ENCODE assay signal across 18 cellular contexts in the genomic region with DNA sequence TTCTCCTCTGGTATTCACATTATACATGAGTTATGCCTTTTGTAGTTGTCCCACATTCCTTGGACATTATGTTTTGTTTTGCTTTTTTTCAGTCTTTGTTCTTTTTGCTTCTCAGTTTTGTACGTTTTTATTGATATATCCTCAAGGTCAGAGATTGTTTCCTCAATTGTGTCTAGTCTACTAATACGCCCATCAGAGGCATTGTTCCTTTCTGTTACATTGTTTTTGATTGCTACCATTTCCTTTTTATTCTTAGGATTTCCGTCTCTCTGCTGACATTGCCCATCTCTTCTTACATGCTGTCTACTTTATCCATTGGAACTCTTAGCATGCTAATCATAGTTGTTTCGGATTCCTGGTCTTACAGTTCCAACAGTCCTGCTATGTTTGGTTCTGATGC. TPM values are rescaled to one million over a fixed set of nuclear protein-coding genes. Genes with fewer than 3 reads are reported as not detected.
DNase-seq lines count a peak whose midpoint lies in the region; ATAC-seq, FAIRE-seq and TF ChIP-seq lines count a peak whose summit lies in the region.
"Had no signal": no experiment of that assay in that cellular context is flagged by ENCODE, and none has a peak within 500 bp of the region (broad histone marks: within the 10 kb centered on the region; RNA-seq: fewer than 3 reads in every experiment).

No MANE protein-coding gene starts in this region.

- H3K9me3 Mint-ChIP-seq in endothelial cell (ENCODE audit: unreplicated experiment) (no peaks in the 10 kb centered on the region), progenitor cell of endocrine pancreas (ENCODE audit: low read depth) (peaks cover 4% of the 10 kb centered on the region)
- H3K9me3 Mint-ChIP-seq: CD8-positive, alpha-beta T cell; HFFc6 had no signal

- DNase-seq in D721Med (ENCODE audit: insufficient read length, low spot score), result no peak
- DNase-seq in GM19239 (ENCODE audit: insufficient read length, low spot score), result no peak
- no peak for DNase-seq in endothelial cell (ENCODE audit: low spot score)
- no peak for DNase-seq in progenitor cell of endocrine pancreas (ENCODE audit: low spot score, unreplicated experiment)
- DNase-seq in coronary artery (ENCODE audit: low spot score), result no peak
- DNase-seq in GM10266 (ENCODE audit: extremely low spot score), result no peak
- DNase-seq: BE2C; CD8-positive, alpha-beta T cell; COR-L47; DMS53; GF-D8; GOT3; HFFc6 had no signal

- H3K4me1 Mint-ChIP-seq in endothelial cell (ENCODE audit: unreplicated experiment), result peaks cover 10% of the 10 kb centered on the region
- peaks cover 16% of the 10 kb centered on the region for H3K4me1 Mint-ChIP-seq in progenitor cell of endocrine pancreas (ENCODE audit: low read depth)

- no peak overlapping the region for H3K27ac ChIP-seq in coronary artery
- H3K27ac ChIP-seq: A549 had no signal

- peak overlapping the region; percentile 39 for H3K27ac Mint-ChIP-seq in endothelial cell (ENCODE audit: unreplicated experiment)
- H3K27ac Mint-ChIP-seq in progenitor cell of endocrine pancreas, result peak overlapping the region; percentile 3
- H3K27ac Mint-ChIP-seq: CD8-positive, alpha-beta T cell; HFFc6 had no signal

- FAIRE-seq in D721Med (lab: Jason Lieb, UNC) (peak; percentile 29), GM19239 (lab: Jason Lieb, UNC) (peak; percentile 52)
- FAIRE-seq: A549, GM18507, HTR-8/SVneo had no signal

- no peak overlapping the region for H3K4me3 ChIP-seq in coronary artery
- H3K4me3 ChIP-seq: A549, HAP-1 had no signal

- H3K36me3 Mint-ChIP-seq in endothelial cell (ENCODE audit: low read depth, unreplicated experiment) (no peaks in the 10 kb centered on the region), progenitor cell of endocrine pancreas (ENCODE audit: insufficient read depth) (peaks cover 25% of the 10 kb centered on the region)

- TF ChIP-seq CTCF in D721Med (IDR thresholded peaks at IDR 0.05; ENCODE audit: insufficient read depth, missing control alignments) (no peak), endothelial cell (IDR thresholded peaks at IDR 0.05; ENCODE audit: unreplicated experiment) (no peak), progenitor cell of endocrine pancreas (IDR thresholded peaks at IDR 0.05; ENCODE audit: unreplicated experiment) (no peak), coronary artery (IDR thresholded peaks at IDR 0.05) (no peak), GM10266 (IDR thresholded peaks at IDR 0.05; ENCODE audit: control insufficient read depth, insufficient read depth, low read depth, missing control alignments) (no peak)

- H3K4me3 Mint-ChIP-seq in endothelial cell (ENCODE audit: unreplicated experiment), result no peak overlapping the region
- H3K4me3 Mint-ChIP-seq in progenitor cell of endocrine pancreas (ENCODE audit: low read depth), result no peak overlapping the region
- H3K4me3 Mint-ChIP-seq: CD8-positive, alpha-beta T cell; HFFc6 had no signal

- ATAC-seq in GM21447 (IDR thresholded peaks at IDR 0.05; ENCODE audit: unreplicated experiment), result no peak
- ATAC-seq: A549; CD8-positive, alpha-beta T cell had no signal

- no peaks in the 10 kb centered on the region for H3K27me3 Mint-ChIP-seq in endothelial cell (ENCODE audit: unreplicated experiment)
- H3K27me3 Mint-ChIP-seq in progenitor cell of endocrine pancreas, result no peaks in the 10 kb centered on the region

RNA-seq across cellular contexts. Expression of gene MPC2, which starts 27.8 kb away (rescaled TPM):
- total RNA-seq in endothelial cell (ENCODE audit: unreplicated experiment) (33.7 TPM), progenitor cell of endocrine pancreas (81.3 and 90.2 TPM in 2 replicates)

RNA-seq across cellular contexts. Expression of gene DCAF6, which starts 28.2 kb away (rescaled TPM):
- total RNA-seq in endothelial cell (ENCODE audit: unreplicated experiment) (21.0 TPM), progenitor cell of endocrine pancreas (42.7 and 45.7 TPM in 2 replicates)

RNA-seq across cellular contexts. Expression of gene ADCY10, which starts 50.7 kb away (rescaled TPM):
- total RNA-seq in endothelial cell (ENCODE audit: unreplicated experiment) (0.31 TPM), progenitor cell of endocrine pancreas (0.55 and 0.60 TPM in 2 replicates)
